1 cellular context compared by ENCODE assay signal in the genomic region with DNA sequence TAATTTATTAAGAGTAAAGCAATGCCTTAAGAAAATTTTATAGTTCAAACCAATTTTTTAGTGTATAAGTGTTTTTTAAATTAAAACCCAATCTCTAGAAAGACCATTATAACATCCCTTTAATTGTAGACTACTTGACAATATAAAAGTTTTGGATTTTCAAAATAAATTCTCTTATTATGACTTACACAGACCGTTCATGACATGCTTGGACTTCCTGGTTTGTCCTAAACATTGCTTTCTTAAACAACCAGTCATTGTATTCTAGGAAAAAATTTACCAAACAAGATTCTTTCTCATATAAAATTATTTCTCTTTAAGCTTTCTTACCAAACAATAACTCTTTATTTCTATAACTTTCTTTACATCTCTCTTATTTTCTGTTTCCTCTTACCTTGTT.
TF ChIP-seq lines count a peak whose summit lies in the region.

No MANE protein-coding gene starts in this region.

TF ChIP-seq in IMR-90, 13 proteins besides CTCF, POLR2A, EP300 and RAD21 (continued from another document):
- TF ChIP-seq, protein P1, sequence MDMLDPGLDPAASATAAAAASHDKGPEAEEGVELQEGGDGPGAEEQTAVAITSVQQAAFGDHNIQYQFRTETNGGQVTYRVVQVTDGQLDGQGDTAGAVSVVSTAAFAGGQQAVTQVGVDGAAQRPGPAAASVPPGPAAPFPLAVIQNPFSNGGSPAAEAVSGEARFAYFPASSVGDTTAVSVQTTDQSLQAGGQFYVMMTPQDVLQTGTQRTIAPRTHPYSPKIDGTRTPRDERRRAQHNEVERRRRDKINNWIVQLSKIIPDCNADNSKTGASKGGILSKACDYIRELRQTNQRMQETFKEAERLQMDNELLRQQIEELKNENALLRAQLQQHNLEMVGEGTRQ (IDR thresholded peaks at IDR 0.05; ENCODE audit: low read depth, low read length), result no peak
- no peak for TF ChIP-seq MXI1 (IDR thresholded peaks at IDR 0.05; ENCODE audit: borderline replicate concordance, low read depth, low read length)
- no peak for TF ChIP-seq MAZ (IDR thresholded peaks at IDR 0.05; ENCODE audit: borderline replicate concordance, low read depth, low read length)
- TF ChIP-seq CEBPB (IDR thresholded peaks at IDR 0.05; ENCODE audit: low read depth, low read length), result no peak
- no peak for TF ChIP-seq BHLHE40 (IDR thresholded peaks at IDR 0.05; ENCODE audit: low read depth, low read length)
- no peak for TF ChIP-seq SMC3 (IDR thresholded peaks at IDR 0.05; ENCODE audit: low read depth, low read length)
- TF ChIP-seq CHD1 (IDR thresholded peaks at IDR 0.05; ENCODE audit: low read depth, low read length), result no peak
- no peak for TF ChIP-seq FOS (IDR thresholded peaks at IDR 0.05; ENCODE audit: low read depth, low read length)
- TF ChIP-seq, protein P2, sequence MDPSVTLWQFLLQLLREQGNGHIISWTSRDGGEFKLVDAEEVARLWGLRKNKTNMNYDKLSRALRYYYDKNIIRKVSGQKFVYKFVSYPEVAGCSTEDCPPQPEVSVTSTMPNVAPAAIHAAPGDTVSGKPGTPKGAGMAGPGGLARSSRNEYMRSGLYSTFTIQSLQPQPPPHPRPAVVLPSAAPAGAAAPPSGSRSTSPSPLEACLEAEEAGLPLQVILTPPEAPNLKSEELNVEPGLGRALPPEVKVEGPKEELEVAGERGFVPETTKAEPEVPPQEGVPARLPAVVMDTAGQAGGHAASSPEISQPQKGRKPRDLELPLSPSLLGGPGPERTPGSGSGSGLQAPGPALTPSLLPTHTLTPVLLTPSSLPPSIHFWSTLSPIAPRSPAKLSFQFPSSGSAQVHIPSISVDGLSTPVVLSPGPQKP (IDR thresholded peaks at IDR 0.05; ENCODE audit: borderline replicate concordance, low read depth, low read length), result no peak
- no peak for TF ChIP-seq RFX5 (IDR thresholded peaks at IDR 0.05; ENCODE audit: low read depth, low read length)
